9 cellular contexts compared by ENCODE assay signal in the genomic region with DNA sequence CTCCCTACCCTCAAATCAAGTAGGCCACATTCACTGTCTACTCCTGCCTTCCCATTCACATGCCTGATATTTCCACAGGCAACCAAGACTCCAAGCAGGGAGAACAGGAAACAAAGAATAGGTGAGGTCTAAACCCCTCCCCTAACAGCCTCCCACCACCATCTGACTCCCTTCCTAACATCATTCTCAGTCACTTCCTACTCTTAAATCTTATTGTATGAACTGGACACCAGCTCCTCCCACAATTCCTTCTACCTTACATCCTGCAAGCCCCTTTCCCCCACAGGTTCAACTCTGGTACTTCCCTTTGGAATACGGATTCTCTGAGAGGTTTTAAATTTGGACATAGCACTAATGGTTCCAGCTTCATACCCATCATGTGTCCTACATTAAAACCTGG. TPM values are rescaled to one million over a fixed set of nuclear protein-coding genes. Genes with fewer than 3 reads are reported as not detected.
DNase-seq lines count a peak whose midpoint lies in the region; ATAC-seq and TF ChIP-seq lines count a peak whose summit lies in the region.
"Had no signal": no experiment of that assay in that cellular context is flagged by ENCODE, and none has a peak within 500 bp of the region (broad histone marks: within the 10 kb centered on the region; RNA-seq: fewer than 3 reads in every experiment).

No MANE protein-coding gene starts in this region.

- H3K27ac ChIP-seq in cingulate gyrus (ENCODE audit: low read depth, low read length), result peak overlapping the region; percentile 87
- peak overlapping the region in 3 of 5 donors; percentile 93 to 98 (median 97) for H3K27ac ChIP-seq in stomach

- H3K36me3 ChIP-seq in stomach, result peaks cover 0 to 63% (median 60%) of the 10 kb centered on the region in 4 donors

- H3K4me3 ChIP-seq in stomach, result peak overlapping the region in 2 of 4 donors; percentile 93 to 96

- ATAC-seq in GM18907 (IDR thresholded peaks at IDR 0.05; ENCODE audit: unreplicated experiment), result no peak

- peak overlapping the region; percentile 90 for H3K4me3 Mint-ChIP-seq in activated naive CD4-positive, alpha-beta T cell treated with anti-CD3 and anti-CD28 coated beads, Interleukin-2, amount 50 U/mL, for 24 hours
- H3K4me3 Mint-ChIP-seq in activated naive CD4-positive, alpha-beta T cell treated with anti-CD3 and anti-CD28 coated beads for 36 hours, result no peak overlapping the region

- no peaks in the 10 kb centered on the region for H3K9me3 ChIP-seq in stomach
- H3K9me3 ChIP-seq: mucosa of descending colon had no signal

- no peaks in the 10 kb centered on the region for H3K27me3 ChIP-seq in stomach

- no peak for TF ChIP-seq CTCF in stomach (IDR thresholded peaks at IDR 0.05)

- H3K4me1 Mint-ChIP-seq in activated naive CD4-positive, alpha-beta T cell treated with anti-CD3 and anti-CD28 coated beads, Interleukin-2, amount 50 U/mL, for 24 hours, result peaks cover 38% of the 10 kb centered on the region
- H3K4me1 Mint-ChIP-seq in activated naive CD4-positive, alpha-beta T cell treated with anti-CD3 and anti-CD28 coated beads for 36 hours (ENCODE audit: low read depth), result peaks cover 28% of the 10 kb centered on the region

- no peaks in the 10 kb centered on the region for H3K9me3 Mint-ChIP-seq in activated naive CD4-positive, alpha-beta T cell treated with anti-CD3 and anti-CD28 coated beads, Interleukin-2, amount 50 U/mL, for 24 hours
- no peaks in the 10 kb centered on the region for H3K9me3 Mint-ChIP-seq in activated naive CD4-positive, alpha-beta T cell treated with anti-CD3 and anti-CD28 coated beads for 36 hours

- TF ChIP-seq EP300 in stomach (IDR thresholded peaks at IDR 0.05), result no peak

- intact Hi-C loops in activated naive CD4-positive, alpha-beta T cell treated with anti-CD3 and anti-CD28 coated beads for 36 hours (cut with micrococcal nuclease), result loop anchor here (1.0 to 2.0 kb wide), 4 partner anchors 19 to 71 kb away; a partner anchor contains a TSS
- intact Hi-C loops in stomach (cut with DNase I; ENCODE audit: low total_unique reads), result no loop called here

- peaks cover 4% of the 10 kb centered on the region for H3K36me3 Mint-ChIP-seq in activated naive CD4-positive, alpha-beta T cell treated with anti-CD3 and anti-CD28 coated beads, Interleukin-2, amount 50 U/mL, for 24 hours
- H3K36me3 Mint-ChIP-seq in activated naive CD4-positive, alpha-beta T cell treated with anti-CD3 and anti-CD28 coated beads for 36 hours (ENCODE audit: low read depth), result peaks cover 6% of the 10 kb centered on the region

- H3K4me1 ChIP-seq in stomach, result peaks cover 11 to 30% (median 26%) of the 10 kb centered on the region in 4 donors

- CTCF ChIA-PET in activated naive CD4-positive, alpha-beta T cell treated with anti-CD3 and anti-CD28 coated beads for 36 hours (lab: Charles Lee), result interaction anchor here (0.6 to 1.5 kb wide), 5 partner anchors 14 to 418 kb away, joined by 3 read pairs; no protein-coding TSS in a partner anchor

- H3K27me3 Mint-ChIP-seq in activated naive CD4-positive, alpha-beta T cell treated with anti-CD3 and anti-CD28 coated beads, Interleukin-2, amount 50 U/mL, for 24 hours, result no peaks in the 10 kb centered on the region
- no peaks in the 10 kb centered on the region for H3K27me3 Mint-ChIP-seq in activated naive CD4-positive, alpha-beta T cell treated with anti-CD3 and anti-CD28 coated beads for 36 hours (ENCODE audit: low read depth)

- no peak for DNase-seq in activated naive CD4-positive, alpha-beta T cell treated with anti-CD3 and anti-CD28 coated beads for 36 hours
- DNase-seq in stomach (no peak), HuH-7 (ENCODE audit: low spot score) (no peak)
- DNase-seq: erythroblast, NCI-H2107 had no signal

- peak overlapping the region; percentile 90 for H3K27ac Mint-ChIP-seq in activated naive CD4-positive, alpha-beta T cell treated with anti-CD3 and anti-CD28 coated beads, Interleukin-2, amount 50 U/mL, for 24 hours
- no peak overlapping the region for H3K27ac Mint-ChIP-seq in activated naive CD4-positive, alpha-beta T cell treated with anti-CD3 and anti-CD28 coated beads for 36 hours

- 58 to 77% (median 68%) methylated on average over 1 of the region's 1 CpG for WGBS in stomach, 5 donors

- TF ChIP-seq POLR2A in stomach (IDR thresholded peaks at IDR 0.05), result no peak

RNA-seq across cellular contexts. Expression of a gene that starts 0.9 kb away (rescaled TPM):
- 10 to 100 TPM; 33.6 TPM for total RNA-seq in activated naive CD4-positive, alpha-beta T cell treated with anti-CD3 and anti-CD28 coated beads for 36 hours
- 100 to 1,000 TPM in 1 of 5 donors, 10 to 100 TPM in 3, 1 to 10 TPM in 1; 7.3 to 126 (median 12.8) TPM for total RNA-seq in stomach
- polyA plus RNA-seq in stomach, result 10 to 100 TPM; 21.2 to 29.3 (median 25.7) TPM

RNA-seq across cellular contexts. Expression of a gene that starts 19.3 kb away (rescaled TPM):
- 1 to 10 TPM; 6.9 to 7.5 TPM for total RNA-seq in activated naive CD4-positive, alpha-beta T cell treated with anti-CD3 and anti-CD28 coated beads for 36 hours
- 10 to 100 TPM in 1 of 5 donors, 1 to 10 TPM in 3, not detected in 1; 3.0 to 11.6 (median 5.2) TPM for total RNA-seq in stomach
- polyA plus RNA-seq in stomach, result 1 to 10 TPM; 5.3 to 7.5 (median 5.7) TPM

RNA-seq across cellular contexts. Expression of a gene that starts 26.8 kb away (rescaled TPM):
- total RNA-seq in activated naive CD4-positive, alpha-beta T cell treated with anti-CD3 and anti-CD28 coated beads for 36 hours, result 10 to 100 TPM; 25.7 to 27.7 TPM
- total RNA-seq in stomach, result 10 to 100 TPM; 22.0 to 67.0 (median 30.1) TPM
- 10 to 100 TPM; 18.3 to 34.0 (median 23.4) TPM for polyA plus RNA-seq in stomach

RNA-seq across cellular contexts. Expression of a gene that starts 28.3 kb away (rescaled TPM):
- total RNA-seq in activated naive CD4-positive, alpha-beta T cell treated with anti-CD3 and anti-CD28 coated beads for 36 hours, result 100 to 1,000 TPM; 118 to 120 TPM
- total RNA-seq in stomach, result 10 to 100 TPM in 4 of 5 donors, 1 to 10 TPM in 1; 6.4 to 54.8 (median 28.5) TPM
- polyA plus RNA-seq in stomach, result 10 to 100 TPM; 51.3 to 71.2 (median 61.6) TPM

RNA-seq across cellular contexts. Expression of a gene that starts 28.9 kb away (rescaled TPM):
- total RNA-seq in activated naive CD4-positive, alpha-beta T cell treated with anti-CD3 and anti-CD28 coated beads for 36 hours, result 10 to 100 TPM; 47.1 to 49.1 TPM
- 100 to 1,000 TPM in 2 of 5 donors, 10 to 100 TPM in 3; 27.4 to 164 (median 50.1) TPM for total RNA-seq in stomach
- 10 to 100 TPM in 2 of 3 donors, 1 to 10 TPM in 1; 9.9 to 20.2 (median 17.7) TPM for polyA plus RNA-seq in stomach
